Comparison of ENCODE assay signal across 2 cellular contexts in the genomic region with DNA sequence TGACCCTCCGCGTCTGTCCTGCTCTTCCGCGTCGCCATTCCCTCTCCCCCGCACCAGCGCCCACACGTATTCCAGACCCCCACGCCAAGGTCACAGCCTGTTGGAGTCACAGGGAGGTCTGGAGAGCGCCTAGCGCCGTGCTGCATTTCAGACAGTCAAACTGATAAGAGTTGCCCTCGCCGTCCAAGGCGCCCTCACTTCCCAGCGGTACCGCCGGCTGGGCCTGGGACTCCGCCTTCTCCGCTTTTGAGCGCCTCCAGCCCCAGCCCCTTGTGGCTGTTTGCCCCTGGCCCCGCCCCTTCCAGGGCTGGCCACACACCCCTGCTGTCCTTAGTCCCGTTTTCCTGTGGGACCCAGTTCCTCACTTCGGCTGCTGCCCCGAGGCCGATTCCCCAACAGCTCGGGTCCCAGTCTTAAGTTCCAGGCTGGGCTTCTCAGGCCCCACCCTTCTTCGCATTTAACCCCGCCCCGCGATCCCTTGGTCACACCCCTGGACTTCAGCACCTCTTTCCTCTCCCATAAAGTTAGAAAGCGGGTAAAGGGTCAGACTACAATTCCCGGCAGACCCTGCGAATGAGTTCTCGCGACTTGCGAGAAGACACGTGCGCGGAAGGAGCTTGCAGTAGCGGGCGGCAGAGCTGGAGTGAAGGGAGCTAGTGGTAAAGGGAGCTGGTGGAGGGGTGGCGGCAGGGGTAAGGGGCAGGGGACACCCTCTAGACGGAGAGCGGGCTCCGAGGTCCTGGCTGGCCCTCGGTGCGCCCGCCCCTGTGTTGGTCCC.
A peak's percentile ranks its signal among the peaks of the same experiment; 100 is the strongest.
TF ChIP-seq lines count a peak whose summit lies in the region.

TSS of gene GMPPA (plus strand) at position 612 of the 778 bp plus-strand sequence. CDS start 1,085 bp downstream, outside the sequence.

TF ChIP-seq in HCT116, 20 proteins besides CTCF, POLR2A, EP300 and RAD21 (continued from another document):
- TF ChIP-seq JUND (IDR thresholded peaks at IDR 0.05) (no peak), EZH2phosphoT487 (IDR thresholded peaks at IDR 0.05; ENCODE audit: borderline replicate concordance) (no peak), ZNF274 (IDR thresholded peaks at IDR 0.05; ENCODE audit: low read depth, low read length) (no peak), CEBPB (IDR thresholded peaks at IDR 0.05; ENCODE audit: low read depth) (no peak), ELF1 (IDR thresholded peaks at IDR 0.05; ENCODE audit: borderline replicate concordance, low read depth) (no peak), TCF7L2 (IDR thresholded peaks at IDR 0.05; ENCODE audit: borderline replicate concordance, extremely low read depth, insufficient read depth, insufficient read length) (no peak), EGR1 (IDR thresholded peaks at IDR 0.05; ENCODE audit: low read depth) (no peak), CBX3 (IDR thresholded peaks at IDR 0.05; ENCODE audit: low read depth) (no peak), EZH2 (IDR thresholded peaks at IDR 0.05) (no peak), ZFX (IDR thresholded peaks at IDR 0.05) (no peak; the same call in 1 of the 2 replicates)
- TF ChIP-seq, protein P1, sequence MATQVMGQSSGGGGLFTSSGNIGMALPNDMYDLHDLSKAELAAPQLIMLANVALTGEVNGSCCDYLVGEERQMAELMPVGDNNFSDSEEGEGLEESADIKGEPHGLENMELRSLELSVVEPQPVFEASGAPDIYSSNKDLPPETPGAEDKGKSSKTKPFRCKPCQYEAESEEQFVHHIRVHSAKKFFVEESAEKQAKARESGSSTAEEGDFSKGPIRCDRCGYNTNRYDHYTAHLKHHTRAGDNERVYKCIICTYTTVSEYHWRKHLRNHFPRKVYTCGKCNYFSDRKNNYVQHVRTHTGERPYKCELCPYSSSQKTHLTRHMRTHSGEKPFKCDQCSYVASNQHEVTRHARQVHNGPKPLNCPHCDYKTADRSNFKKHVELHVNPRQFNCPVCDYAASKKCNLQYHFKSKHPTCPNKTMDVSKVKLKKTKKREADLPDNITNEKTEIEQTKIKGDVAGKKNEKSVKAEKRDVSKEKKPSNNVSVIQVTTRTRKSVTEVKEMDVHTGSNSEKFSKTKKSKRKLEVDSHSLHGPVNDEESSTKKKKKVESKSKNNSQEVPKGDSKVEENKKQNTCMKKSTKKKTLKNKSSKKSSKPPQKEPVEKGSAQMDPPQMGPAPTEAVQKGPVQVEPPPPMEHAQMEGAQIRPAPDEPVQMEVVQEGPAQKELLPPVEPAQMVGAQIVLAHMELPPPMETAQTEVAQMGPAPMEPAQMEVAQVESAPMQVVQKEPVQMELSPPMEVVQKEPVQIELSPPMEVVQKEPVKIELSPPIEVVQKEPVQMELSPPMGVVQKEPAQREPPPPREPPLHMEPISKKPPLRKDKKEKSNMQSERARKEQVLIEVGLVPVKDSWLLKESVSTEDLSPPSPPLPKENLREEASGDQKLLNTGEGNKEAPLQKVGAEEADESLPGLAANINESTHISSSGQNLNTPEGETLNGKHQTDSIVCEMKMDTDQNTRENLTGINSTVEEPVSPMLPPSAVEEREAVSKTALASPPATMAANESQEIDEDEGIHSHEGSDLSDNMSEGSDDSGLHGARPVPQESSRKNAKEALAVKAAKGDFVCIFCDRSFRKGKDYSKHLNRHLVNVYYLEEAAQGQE (IDR thresholded peaks at IDR 0.05; ENCODE audit: low read depth), result no peak
- TF ChIP-seq, protein P2, sequence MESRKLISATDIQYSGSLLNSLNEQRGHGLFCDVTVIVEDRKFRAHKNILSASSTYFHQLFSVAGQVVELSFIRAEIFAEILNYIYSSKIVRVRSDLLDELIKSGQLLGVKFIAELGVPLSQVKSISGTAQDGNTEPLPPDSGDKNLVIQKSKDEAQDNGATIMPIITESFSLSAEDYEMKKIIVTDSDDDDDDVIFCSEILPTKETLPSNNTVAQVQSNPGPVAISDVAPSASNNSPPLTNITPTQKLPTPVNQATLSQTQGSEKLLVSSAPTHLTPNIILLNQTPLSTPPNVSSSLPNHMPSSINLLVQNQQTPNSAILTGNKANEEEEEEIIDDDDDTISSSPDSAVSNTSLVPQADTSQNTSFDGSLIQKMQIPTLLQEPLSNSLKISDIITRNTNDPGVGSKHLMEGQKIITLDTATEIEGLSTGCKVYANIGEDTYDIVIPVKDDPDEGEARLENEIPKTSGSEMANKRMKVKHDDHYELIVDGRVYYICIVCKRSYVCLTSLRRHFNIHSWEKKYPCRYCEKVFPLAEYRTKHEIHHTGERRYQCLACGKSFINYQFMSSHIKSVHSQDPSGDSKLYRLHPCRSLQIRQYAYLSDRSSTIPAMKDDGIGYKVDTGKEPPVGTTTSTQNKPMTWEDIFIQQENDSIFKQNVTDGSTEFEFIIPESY (IDR thresholded peaks at IDR 0.05; ENCODE audit: extremely low read depth, insufficient replicate concordance, low read length), result peak; percentile 99
- TF ChIP-seq, protein P3, sequence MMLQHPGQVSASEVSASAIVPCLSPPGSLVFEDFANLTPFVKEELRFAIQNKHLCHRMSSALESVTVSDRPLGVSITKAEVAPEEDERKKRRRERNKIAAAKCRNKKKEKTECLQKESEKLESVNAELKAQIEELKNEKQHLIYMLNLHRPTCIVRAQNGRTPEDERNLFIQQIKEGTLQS (IDR thresholded peaks at IDR 0.05), result no peak
TF ChIP-seq in HCT116: peak in this region for 3.

TF ChIP-seq in neural cell, 6 proteins besides CTCF, POLR2A, EP300 and RAD21:
- TF ChIP-seq, protein P1 (IDR thresholded peaks at IDR 0.05; ENCODE audit: borderline replicate concordance), result peak; percentile 52
- TF ChIP-seq TAF1 (IDR thresholded peaks at IDR 0.05; ENCODE audit: low read depth), result peak; percentile 93
- TF ChIP-seq MXI1 (conservative IDR thresholded peaks at IDR 0.05; ENCODE audit: poor library complexity, severe bottlenecking), result peak; percentile 51
- TF ChIP-seq EZH2 (IDR thresholded peaks at IDR 0.05; ENCODE audit: borderline replicate concordance, insufficient read depth, low read length, poor library complexity, severe bottlenecking), result peak; percentile 85
- TF ChIP-seq SMC3 (conservative IDR thresholded peaks at IDR 0.05; ENCODE audit: poor library complexity), result no peak
- peak; percentile 92 for TF ChIP-seq POLR2AphosphoS5 (IDR thresholded peaks at IDR 0.05)
